Comparison of ENCODE assay signal across 9 cellular contexts in genomic region chr2:7057865-7058400, GRCh38.
DNase-seq lines count a peak whose midpoint lies in the region; ATAC-seq, FAIRE-seq and TF ChIP-seq lines count a peak whose summit lies in the region.
"Had no signal": no experiment of that assay in that cellular context is flagged by ENCODE, and none has a peak within 500 bp of the region (broad histone marks: within the 10 kb centered on the region; RNA-seq: fewer than 3 reads in every experiment).

No MANE protein-coding gene starts in this region.

- H3K36me3 Mint-ChIP-seq in CD4-positive, alpha-beta T cell (ENCODE audit: low read depth), result peaks cover 20% of the 10 kb centered on the region
- peaks cover 11% of the 10 kb centered on the region for H3K36me3 Mint-ChIP-seq in T-cell

- H3K27me3 ChIP-seq in CD4-positive, alpha-beta T cell (ENCODE audit: control insufficient read depth, insufficient read depth, low read length), result no peaks in the 10 kb centered on the region
- no peaks in the 10 kb centered on the region for H3K27me3 ChIP-seq in heart left ventricle

- H3K27me3 Mint-ChIP-seq in CD4-positive, alpha-beta T cell, result no peaks in the 10 kb centered on the region
- no peaks in the 10 kb centered on the region for H3K27me3 Mint-ChIP-seq in T-cell

- no peak for FAIRE-seq in D721Med (lab: Jason Lieb, UNC)

- H3K36me3 ChIP-seq in heart left ventricle, result no peaks in the 10 kb centered on the region

- H3K27ac Mint-ChIP-seq in CD4-positive, alpha-beta T cell, result no peak overlapping the region
- H3K27ac Mint-ChIP-seq in T-cell, result no peak overlapping the region

- peak; percentile 37 for ATAC-seq in CD4-positive, alpha-beta T cell (ENCODE audit: poor library complexity)
- peak; percentile 71 for ATAC-seq in GM19452 (IDR thresholded peaks at IDR 0.05; ENCODE audit: unreplicated experiment)
- ATAC-seq in HG03565 (IDR thresholded peaks at IDR 0.05; ENCODE audit: unreplicated experiment), result peak; percentile 56
- ATAC-seq in T-cell (replicated peaks in 1 of 4), result peak; percentile 55 to 66 (median 56)
- ATAC-seq in heart left ventricle, result no peak
- ATAC-seq: sciatic nerve had no signal

- H3K4me3 ChIP-seq in heart left ventricle, result peak overlapping the region in 1 of 12 donors; percentile 2

- DNase-seq in CD4-positive, alpha-beta T cell, result no peak
- peak in 15 of 34 experiments; percentile 2 to 47 (median 18) for DNase-seq in T-cell
- DNase-seq in NCI-H1436 (lab: John Stamatoyannopoulos, UW), result no peak
- no peak for DNase-seq in NK-92 treated with Interleukin-12 subunit alpha and Interleukin-12 subunit beta, amount 100 ng/mL, for 24 hours (lab: John Stamatoyannopoulos, UW)
- DNase-seq in D721Med (ENCODE audit: insufficient read length, low spot score), result no peak
- no peak for DNase-seq in heart left ventricle

- WGBS in heart left ventricle, 4 donors, result 70 to 79% (median 78%) methylated on average over 4 of the region's 4 CpGs

- peak overlapping the region; percentile 72 for H3K4me3 Mint-ChIP-seq in CD4-positive, alpha-beta T cell
- H3K4me3 Mint-ChIP-seq in T-cell, result peak overlapping the region; percentile 44 to 77 (median 73)

- peaks cover 0 to 27% (median 0%) of the 10 kb centered on the region in 12 donors for H3K4me1 ChIP-seq in heart left ventricle

- H3K9me3 Mint-ChIP-seq in CD4-positive, alpha-beta T cell, result no peaks in the 10 kb centered on the region
- H3K9me3 Mint-ChIP-seq in T-cell, result peaks cover under 1 to 1% (median 1%) of the 10 kb centered on the region in 3 donors

- TF ChIP-seq CTCF in CD4-positive, alpha-beta T cell (IDR thresholded peaks at IDR 0.05), result no peak
- no peak for TF ChIP-seq CTCF in D721Med (IDR thresholded peaks at IDR 0.05; ENCODE audit: insufficient read depth, missing control alignments)
- no peak for TF ChIP-seq CTCF in heart left ventricle (IDR thresholded peaks at IDR 0.05)

- H3K9me3 ChIP-seq in CD4-positive, alpha-beta T cell (ENCODE audit: control insufficient read depth, low read length), result no peaks in the 10 kb centered on the region
- H3K9me3 ChIP-seq in heart left ventricle, result no peaks in the 10 kb centered on the region

- intact Hi-C loops in CD4-positive, alpha-beta T cell (cut with DNase I, micrococcal nuclease), result no loop called here
- intact Hi-C loops in heart left ventricle (cut with DNase I), result no loop called here

- CTCF ChIA-PET in CD4-positive, alpha-beta T cell (lab: Charles Lee), result no interaction called here
- CTCF ChIA-PET in T-cell (lab: Charles Lee), result interaction anchor here (0.6 to 3.3 kb wide), 15 partner anchors 11 to 1994 kb away, joined by 3 to 26 read pairs (median 4); partner anchors contain the start of gene ID2 (in 1 of the 2)

- no peaks in the 10 kb centered on the region for H3K4me1 Mint-ChIP-seq in CD4-positive, alpha-beta T cell (ENCODE audit: low read depth)
- peaks cover 8 to 28% (median 25%) of the 10 kb centered on the region in 3 donors for H3K4me1 Mint-ChIP-seq in T-cell

- H3K27ac ChIP-seq in CD4-positive, alpha-beta T cell (ENCODE audit: low read depth, low read length), result no peak overlapping the region
- H3K27ac ChIP-seq in heart left ventricle, result peak overlapping the region in 1 of 12 donors; percentile 61

- TF ChIP-seq POLR2A in heart left ventricle (IDR thresholded peaks at IDR 0.05), result no peak

- POLR2A ChIA-PET in CD4-positive, alpha-beta T cell (lab: Charles Lee), result interaction anchor here (0.7 to 2.8 kb wide), 19 partner anchors 10 to 1624 kb away, joined by 3 to 13 read pairs (median 3); partner anchors contain the start of genes ID2 and RSAD2
- POLR2A ChIA-PET in T-cell (lab: Charles Lee), result interaction anchor here (0.6 to 1.3 kb wide), 8 partner anchors 9 to 1757 kb away, joined by 3 to 6 read pairs (median 3); partner anchors contain the start of gene ID2 (in 1 of the 2)

Comparison
In these comparisons a context has a peak if more than half of its experiments do, and no peak if none do; other contexts are left out.
1. ATAC-seq: peak in CD4-positive, alpha-beta T cell (single experiment), GM19452 (single experiment), HG03565 (single experiment) and T-cell (4 of 4); none in heart left ventricle (0 of 4).